In the genomic region with DNA sequence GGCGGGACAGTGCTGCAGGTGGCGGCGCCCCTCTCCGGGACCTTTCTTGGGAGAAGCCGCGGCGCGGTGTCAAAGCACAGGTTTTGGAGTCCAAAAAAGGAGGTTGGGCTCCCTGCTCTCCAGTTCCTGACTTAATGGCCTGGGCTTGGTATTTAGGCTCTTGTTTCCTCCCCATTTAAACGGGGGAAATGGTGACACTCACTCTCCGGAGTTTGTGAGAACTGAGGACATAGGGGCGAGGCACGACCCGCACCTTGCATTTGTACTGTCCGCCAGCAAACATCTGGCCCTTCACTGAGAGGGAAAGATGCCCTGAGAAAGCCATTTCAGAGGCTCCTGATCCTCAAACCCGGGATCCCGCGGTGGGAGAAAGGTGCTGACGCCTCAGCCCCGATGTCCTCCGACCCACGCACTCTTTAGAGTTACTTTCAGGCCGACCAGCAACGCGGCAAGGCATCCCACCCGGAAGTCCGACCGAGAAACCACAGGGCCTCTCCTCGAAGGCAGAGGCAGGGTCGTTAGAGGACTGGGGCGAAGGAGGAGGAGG, we compare ENCODE assay signal across 8 cellular contexts. TPM values are rescaled to one million over a fixed set of nuclear protein-coding genes. Genes with fewer than 3 reads are reported as not detected.
A peak's percentile ranks its signal among the peaks of the same experiment; 100 is the strongest.
DNase-seq lines count a peak whose midpoint lies in the region; ATAC-seq and TF ChIP-seq lines count a peak whose summit lies in the region.

No MANE protein-coding gene starts in this region.

- H3K9me3 Mint-ChIP-seq in CD4-positive, CD25-positive, alpha-beta regulatory T cell: no peaks in the 10 kb centered on the region
- no peaks in the 10 kb centered on the region for H3K9me3 Mint-ChIP-seq in immature natural killer cell

- H3K4me1 Mint-ChIP-seq in CD4-positive, CD25-positive, alpha-beta regulatory T cell: peaks cover 0 to 20% (median 9%) of the 10 kb centered on the region in 4 donors
- H3K4me1 Mint-ChIP-seq in immature natural killer cell: peaks cover 21 to 29% of the 10 kb centered on the region in 2 donors

- H3K27ac Mint-ChIP-seq in CD4-positive, CD25-positive, alpha-beta regulatory T cell: no peak overlapping the region
- H3K27ac Mint-ChIP-seq in immature natural killer cell: no peak overlapping the region

- no peak for ATAC-seq in CD4-positive, CD25-positive, alpha-beta regulatory T cell (ENCODE audit: low read depth in 2 of 2)

- no peaks in the 10 kb centered on the region for H3K27me3 ChIP-seq in CD4-positive, CD25-positive, alpha-beta regulatory T cell (ENCODE audit: control insufficient read depth, insufficient read depth, low read length)

- no peaks in the 10 kb centered on the region for H3K36me3 ChIP-seq in CD4-positive, CD25-positive, alpha-beta regulatory T cell (ENCODE audit: control insufficient read depth, insufficient read depth, low read length)

- H3K4me3 Mint-ChIP-seq in CD4-positive, CD25-positive, alpha-beta regulatory T cell: no peak overlapping the region
- H3K4me3 Mint-ChIP-seq in immature natural killer cell: no peak overlapping the region

- 6 to 13% (median 7%) methylated on average over 30 of the region's 30 CpGs for WGBS in adipose tissue, 3 donors

- no peak for TF ChIP-seq POLR2A in NB4 (IDR thresholded peaks at IDR 0.05; ENCODE audit: extremely low read depth, insufficient read length)

- peak overlapping the region; percentile 99 for H3K27ac ChIP-seq in CD4-positive, CD25-positive, alpha-beta regulatory T cell (ENCODE audit: insufficient read depth, low read length, poor library complexity, severe bottlenecking)
- H3K27ac ChIP-seq in adipose tissue (ENCODE audit: low read depth, low read length): peak overlapping the region; percentile 70

- peak overlapping the region; percentile 85 for H3K4me3 ChIP-seq in CD4-positive, CD25-positive, alpha-beta regulatory T cell (ENCODE audit: low read depth, low read length)
- H3K4me3 ChIP-seq in NB4 (ENCODE audit: low read depth, low read length): peak overlapping the region; percentile 70

- H3K4me1 ChIP-seq in CD4-positive, CD25-positive, alpha-beta regulatory T cell (ENCODE audit: control insufficient read depth, insufficient read depth, low read length, poor library complexity, severe bottlenecking): peaks cover 34% of the 10 kb centered on the region

- H3K36me3 Mint-ChIP-seq in CD4-positive, CD25-positive, alpha-beta regulatory T cell: peaks cover 4% of the 10 kb centered on the region
- H3K36me3 Mint-ChIP-seq in immature natural killer cell: peaks cover 0 to 3% (median 3%) of the 10 kb centered on the region in 3 donors

- TF ChIP-seq CTCF in NB4 (IDR thresholded peaks at IDR 0.05; ENCODE audit: low read depth, low read length): no peak

- H3K9me3 ChIP-seq in CD4-positive, CD25-positive, alpha-beta regulatory T cell (ENCODE audit: control insufficient read depth in 2 of 2, low read length in 2 of 2): no peaks in the 10 kb centered on the region

- peak in 2 of 3 donors; percentile 40 to 60 for DNase-seq in CD4-positive, CD25-positive, alpha-beta regulatory T cell
- peak; percentile 70 for DNase-seq in NB4 (ENCODE audit: low read depth)
- peak; percentile 32 to 46 (median 42) for DNase-seq in immature natural killer cell
- peak; percentile 34 to 45 for DNase-seq in stimulated activated CD4-positive, alpha-beta T cell treated with anti-CD3 and anti-CD28 coated beads, Interleukin-4, amount 100 ng/mL, for 4 hours
- DNase-seq in NCI-H226: no peak
- no peak for DNase-seq in HuH-7 (ENCODE audit: low spot score)
- no peak for DNase-seq in NCI-H128 (lab: John Stamatoyannopoulos, UW; ENCODE audit: unreplicated experiment)

- H3K27me3 Mint-ChIP-seq in CD4-positive, CD25-positive, alpha-beta regulatory T cell: peaks cover 6% of the 10 kb centered on the region
- peaks cover 0 to 7% (median 5%) of the 10 kb centered on the region in 3 donors for H3K27me3 Mint-ChIP-seq in immature natural killer cell (ENCODE audit: low read depth in 3 of 3)

RNA-seq across cellular contexts. Expression of a gene that starts 2.9 kb away (rescaled TPM):
- total RNA-seq in CD4-positive, CD25-positive, alpha-beta regulatory T cell: 201 TPM
- 10 to 100 TPM; 41.6 to 61.1 (median 49.0) TPM for polyA plus RNA-seq in CD4-positive, CD25-positive, alpha-beta regulatory T cell
- polyA plus RNA-seq in adipose tissue: 10 to 100 TPM; 21.3 to 52.5 (median 37.5) TPM
- 10 to 100 TPM; 28.8 to 39.0 (median 31.9) TPM for polyA plus RNA-seq in immature natural killer cell

RNA-seq across cellular contexts. Expression of a gene that starts 9.6 kb away (rescaled TPM):
- not detected for total RNA-seq in CD4-positive, CD25-positive, alpha-beta regulatory T cell
- 1 to 10 TPM in 2 of 4 donors, under 1 TPM in 1, not detected in 1; 0.76 to 2.2 (median 2.1) TPM for polyA plus RNA-seq in CD4-positive, CD25-positive, alpha-beta regulatory T cell
- polyA plus RNA-seq in adipose tissue (not detected), immature natural killer cell (1 to 10 TPM in 2 of 3 donors, not detected in 1; 2.0 to 3.1 TPM)

RNA-seq across cellular contexts. Expression of a gene that starts 10.4 kb away (rescaled TPM):
- total RNA-seq in CD4-positive, CD25-positive, alpha-beta regulatory T cell: 128 TPM
- 10 to 100 TPM; 28.2 to 39.8 (median 35.4) TPM for polyA plus RNA-seq in CD4-positive, CD25-positive, alpha-beta regulatory T cell
- 10 to 100 TPM; 29.6 to 40.2 (median 32.2) TPM for polyA plus RNA-seq in adipose tissue
- 10 to 100 TPM; 46.9 to 47.7 (median 47.6) TPM for polyA plus RNA-seq in immature natural killer cell

RNA-seq across cellular contexts. Expression of a gene that starts 37.0 kb away (rescaled TPM):
- 309 TPM for total RNA-seq in CD4-positive, CD25-positive, alpha-beta regulatory T cell
- 10 to 100 TPM; 47.3 to 70.9 (median 64.2) TPM for polyA plus RNA-seq in CD4-positive, CD25-positive, alpha-beta regulatory T cell
- 10 to 100 TPM; 45.1 to 85.1 (median 68.3) TPM for polyA plus RNA-seq in adipose tissue
- 10 to 100 TPM; 42.9 to 73.3 (median 66.0) TPM for polyA plus RNA-seq in immature natural killer cell

RNA-seq across cellular contexts. Expression of a gene that starts 38.5 kb away (rescaled TPM):
- total RNA-seq in CD4-positive, CD25-positive, alpha-beta regulatory T cell: 277 TPM
- 100 to 1,000 TPM; 158 to 172 (median 168) TPM for polyA plus RNA-seq in CD4-positive, CD25-positive, alpha-beta regulatory T cell
- polyA plus RNA-seq in adipose tissue (100 to 1,000 TPM in 2 of 3 donors, 10 to 100 TPM in 1; 62.6 to 146 (median 103) TPM), immature natural killer cell (100 to 1,000 TPM; 134 to 162 (median 156) TPM)

Comparison
In these comparisons a context has a peak if more than half of its experiments do, and no peak if none do; other contexts are left out.
1. DNase-seq: peak in CD4-positive, CD25-positive, alpha-beta regulatory T cell (2 of 3), NB4 (single experiment), immature natural killer cell (3 of 3) and stimulated activated CD4-positive, alpha-beta T cell treated with anti-CD3 and anti-CD28 coated beads, Interleukin-4, amount 100 ng/mL, for 4 hours (2 of 2); none in NCI-H226 (single experiment), HuH-7 (single experiment) and NCI-H128 (single experiment).